23 cellular contexts compared by ENCODE assay signal in genomic region chr12:50231346-50231745, GRCh38.
"Had no signal": no experiment of that assay in that cellular context is flagged by ENCODE, and none has a peak within 500 bp of the region (broad histone marks: within the 10 kb centered on the region; RNA-seq: fewer than 3 reads in every experiment).

No MANE protein-coding gene starts in this region.

- H3K4me3 ChIP-seq: colonic mucosa, esophagus muscularis mucosa, gastroesophageal sphincter, heart left ventricle, hepatocyte, lung, prostate gland, sigmoid colon, stomach, tibial artery, upper lobe of left lung had no signal

- H2AFZ ChIP-seq: hepatocyte had no signal

- FAIRE-seq: kidney, urothelium cell line had no signal

- DNase-seq: colonic mucosa; effector CD8-positive, alpha-beta T cell; endodermal cell; foreskin keratinocyte; heart left ventricle; kidney; naive thymus-derived CD8-positive, alpha-beta T cell; nephron progenitor cell; nucleus accumbens; right cardiac atrium; sigmoid colon; stimulated activated CD4-positive, alpha-beta T cell treated with anti-CD3 and anti-CD28 coated beads, Interleukin-2, amount 100 ng/mL, for 24 hours; stimulated activated CD4-positive, alpha-beta T cell treated with anti-CD3 and anti-CD28 coated beads, Interleukin-4, amount 100 ng/mL, for 24 hours; stimulated activated naive CD4-positive, alpha-beta T cell treated with Interleukin-2 at 50 U/mL for 16 hours; stomach; tibial artery; upper lobe of left lung had no signal

- H3K4me1 ChIP-seq: colonic mucosa, esophagus muscularis mucosa, gastroesophageal sphincter, heart left ventricle, prostate gland, sigmoid colon had no signal

- H3K36me3 ChIP-seq: colonic mucosa, prostate gland, sigmoid colon had no signal

- H3K4me2 ChIP-seq: hepatocyte had no signal

- H3K27ac ChIP-seq: colonic mucosa, esophagus muscularis mucosa, foreskin keratinocyte, gastroesophageal sphincter, heart left ventricle, hepatocyte, prostate gland, sigmoid colon, stomach, tibial artery, upper lobe of left lung had no signal

- H3K27me3 ChIP-seq: colonic mucosa, esophagus muscularis mucosa, foreskin keratinocyte, gastroesophageal sphincter, heart left ventricle, hepatocyte, sigmoid colon, stomach, tibial artery, upper lobe of left lung had no signal

- H3K9me3 ChIP-seq: colonic mucosa, esophagus muscularis mucosa, gastroesophageal sphincter, heart left ventricle, prostate gland, sigmoid colon, stomach, tibial artery, upper lobe of left lung had no signal
